Comparison of ENCODE assay signal across 9 cellular contexts in the genomic region with DNA sequence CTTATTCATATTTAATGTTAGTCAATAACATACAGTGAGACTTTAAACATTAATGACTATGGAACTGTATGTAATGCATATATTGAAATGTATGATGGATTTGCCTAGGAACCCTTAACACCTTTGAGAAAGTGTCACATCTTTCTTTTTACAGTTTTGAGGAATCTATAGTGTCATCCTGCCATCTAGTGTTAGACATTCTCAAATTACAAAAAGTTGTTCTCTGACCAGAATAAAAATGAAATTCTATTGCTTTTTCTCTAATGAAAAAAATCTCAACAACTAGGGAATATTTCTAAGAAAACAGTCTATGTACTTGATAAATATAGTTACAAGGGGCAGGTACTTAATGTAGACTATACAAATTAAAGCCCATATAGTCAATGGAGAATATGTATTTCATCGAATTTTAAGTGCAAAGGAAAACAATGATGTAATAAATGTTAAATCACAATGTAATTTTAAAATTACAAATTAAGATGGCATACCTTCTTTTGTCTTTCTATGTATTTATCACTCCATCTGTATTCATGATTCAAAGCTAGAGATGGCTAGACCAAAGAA. TPM values are rescaled to one million over a fixed set of nuclear protein-coding genes. Genes with fewer than 3 reads are reported as not detected.
DNase-seq lines count a peak whose midpoint lies in the region; ATAC-seq and TF ChIP-seq lines count a peak whose summit lies in the region.
"Had no signal": no experiment of that assay in that cellular context is flagged by ENCODE, and none has a peak within 500 bp of the region (broad histone marks: within the 10 kb centered on the region; RNA-seq: fewer than 3 reads in every experiment).

No MANE protein-coding gene starts in this region.

- peak; percentile 90 for TF ChIP-seq RAD21 in neural cell (conservative IDR thresholded peaks at IDR 0.05)

- CTCF ChIA-PET in activated CD4-positive, alpha-beta T cell treated with anti-CD3 and anti-CD28 coated beads, Interleukin-2, amount 10 ng/mL, durations not matched to agents 7 days and 5 days (lab: Charles Lee), result no interaction called here

- in situ Hi-C loops in brain microvascular endothelial cell (cut with HindIII; ENCODE audit: low pct_ligation_motif_present, low sequenced_read_pairs), result loop anchor here (25.0 kb wide), 1 partner anchor 591 kb away; no protein-coding TSS in a partner anchor

- no peak overlapping the region for H3K4me3 Mint-ChIP-seq in activated CD4-positive, alpha-beta T cell treated with anti-CD3 and anti-CD28 coated beads, Interleukin-2, amount 10 ng/mL, durations not matched to agents 7 days and 5 days

- H3K9ac ChIP-seq in neural cell (ENCODE audit: low read length), result no peak overlapping the region

- H3K4me2 ChIP-seq in neural cell (ENCODE audit: low read length), result no peak overlapping the region

- H3K9me3 ChIP-seq in neural cell (ENCODE audit: low read length) (no peaks in the 10 kb centered on the region), stomach (no peaks in the 10 kb centered on the region)

- H3K9me2 ChIP-seq in neural cell (ENCODE audit: insufficient read depth, low read length), result no peaks in the 10 kb centered on the region

- H3K4me1 ChIP-seq in stomach, result peaks cover 0 to 2% (median 0%) of the 10 kb centered on the region in 4 donors

- no peaks in the 10 kb centered on the region for H3F3A ChIP-seq in neural cell (ENCODE audit: insufficient read depth, low read length, poor library complexity, severe bottlenecking)

- H3K27me3 Mint-ChIP-seq in activated CD4-positive, alpha-beta T cell treated with anti-CD3 and anti-CD28 coated beads, Interleukin-2, amount 10 ng/mL, durations not matched to agents 7 days and 5 days, result no peaks in the 10 kb centered on the region

- H3K27me3 ChIP-seq in brain microvascular endothelial cell (replicated peaks) (no peaks in the 10 kb centered on the region), neural cell (ENCODE audit: insufficient read depth, low read depth, low read length) (no peaks in the 10 kb centered on the region), stomach (no peaks in the 10 kb centered on the region)

- H3K79me2 ChIP-seq in neural cell (replicated peaks; ENCODE audit: insufficient read depth, low read length), result no peaks in the 10 kb centered on the region

- H3K27ac Mint-ChIP-seq in activated CD4-positive, alpha-beta T cell treated with anti-CD3 and anti-CD28 coated beads, Interleukin-2, amount 10 ng/mL, durations not matched to agents 7 days and 5 days, result no peak overlapping the region

- TF ChIP-seq EP300 in neural cell (conservative IDR thresholded peaks at IDR 0.05; ENCODE audit: poor library complexity, severe bottlenecking) (no peak), stomach (IDR thresholded peaks at IDR 0.05) (no peak)

- intact Hi-C loops in stomach (cut with DNase I; ENCODE audit: low total_unique reads), result loop anchor here (5.0 kb wide), 1 partner anchor 591 kb away; no protein-coding TSS in a partner anchor

- WGBS in stomach, 5 donors, result 75 to 92% (median 83%) methylated on average over 1 of the region's 1 CpG

- peak; percentile 8 for DNase-seq in GDM1 (lab: John Stamatoyannopoulos, UW)
- DNase-seq in NB4 (ENCODE audit: low read depth), result peak; percentile 33
- no peak for DNase-seq in brain microvascular endothelial cell
- no peak for DNase-seq in stimulated activated naive CD8-positive, alpha-beta T cell treated with anti-CD3 and anti-CD28 coated beads, Interleukin-15, Interleukin-2, amounts not matched to agents 100 U/mL and 50 U/mL, for 24 hours
- DNase-seq in stomach, result no peak
- no peak for DNase-seq in activated CD4-positive, alpha-beta T cell treated with anti-CD3 and anti-CD28 coated beads, Interleukin-2, amount 10 ng/mL, durations not matched to agents 7 days and 5 days

- H3K27ac ChIP-seq in brain microvascular endothelial cell (no peak overlapping the region), neural cell (ENCODE audit: low read length) (no peak overlapping the region), stomach (no peak overlapping the region)

- no peaks in the 10 kb centered on the region for H3K9me3 Mint-ChIP-seq in activated CD4-positive, alpha-beta T cell treated with anti-CD3 and anti-CD28 coated beads, Interleukin-2, amount 10 ng/mL, durations not matched to agents 7 days and 5 days

- no peak overlapping the region for H3K4me3 ChIP-seq in NB4 (ENCODE audit: low read depth, low read length)
- H3K4me3 ChIP-seq in brain microvascular endothelial cell (ENCODE audit: low read depth, low read length), result no peak overlapping the region
- no peak overlapping the region for H3K4me3 ChIP-seq in neural cell (ENCODE audit: low read length)
- no peak overlapping the region for H3K4me3 ChIP-seq in stomach
- H3K4me3 ChIP-seq: lung had no signal

- POLR2A ChIA-PET in activated CD4-positive, alpha-beta T cell treated with anti-CD3 and anti-CD28 coated beads, Interleukin-2, amount 10 ng/mL, durations not matched to agents 7 days and 5 days (lab: Charles Lee), result no interaction called here

- ATAC-seq in stimulated activated naive CD8-positive, alpha-beta T cell treated with anti-CD3 and anti-CD28 coated beads, Interleukin-15, Interleukin-2, amounts not matched to agents 100 U/mL and 50 U/mL, for 24 hours, result no peak
- ATAC-seq in HG02973 (IDR thresholded peaks at IDR 0.05; ENCODE audit: unreplicated experiment), result no peak

- TF ChIP-seq POLR2A in NB4 (IDR thresholded peaks at IDR 0.05; ENCODE audit: extremely low read depth, insufficient read length) (no peak), stomach (IDR thresholded peaks at IDR 0.05) (no peak)

- H2AFZ ChIP-seq in neural cell (ENCODE audit: low read depth, low read length), result no peak overlapping the region

- no peaks in the 10 kb centered on the region for H3K36me3 Mint-ChIP-seq in activated CD4-positive, alpha-beta T cell treated with anti-CD3 and anti-CD28 coated beads, Interleukin-2, amount 10 ng/mL, durations not matched to agents 7 days and 5 days (ENCODE audit: low read depth)

- no peaks in the 10 kb centered on the region for H3K36me3 ChIP-seq in brain microvascular endothelial cell (replicated peaks)
- H3K36me3 ChIP-seq in neural cell (ENCODE audit: insufficient read depth, low read length), result no peaks in the 10 kb centered on the region
- no peaks in the 10 kb centered on the region for H3K36me3 ChIP-seq in stomach

- TF ChIP-seq CTCF in NB4 (IDR thresholded peaks at IDR 0.05; ENCODE audit: low read depth, low read length) (no peak), brain microvascular endothelial cell (IDR thresholded peaks at IDR 0.05; ENCODE audit: low read depth, low read length, missing control alignments) (peak; percentile 8), neural cell (IDR thresholded peaks at IDR 0.05; ENCODE audit: poor library complexity, severe bottlenecking) (peak; percentile 81), stomach (IDR thresholded peaks at IDR 0.05) (peak in 3 of 7 experiments; percentile 4 to 17 (median 10))

- no peaks in the 10 kb centered on the region for H4K20me1 ChIP-seq in neural cell (ENCODE audit: insufficient read depth)

- peaks cover 6% of the 10 kb centered on the region for H3K4me1 Mint-ChIP-seq in activated CD4-positive, alpha-beta T cell treated with anti-CD3 and anti-CD28 coated beads, Interleukin-2, amount 10 ng/mL, durations not matched to agents 7 days and 5 days

TF ChIP-seq in neural cell, 6 proteins besides CTCF, POLR2A, EP300 and RAD21:
- TF ChIP-seq EZH2 (IDR thresholded peaks at IDR 0.05; ENCODE audit: borderline replicate concordance, insufficient read depth, low read length, poor library complexity, severe bottlenecking) (no peak), SMC3 (conservative IDR thresholded peaks at IDR 0.05; ENCODE audit: poor library complexity) (peak; percentile 94)

RNA-seq across cellular contexts. Expression of gene CALCRL, which starts 5.1 kb away (rescaled TPM):
- polyA plus RNA-seq in neural cell (0.14 and 0.95 TPM in 2 replicates), stomach (1 to 10 TPM; 1.6 to 2.6 (median 2.0) TPM)
- 1.5 and 2.0 TPM in 2 replicates for polyA minus RNA-seq in neural cell
- total RNA-seq in stomach, result 10 to 100 TPM in 2 of 5 donors, 1 to 10 TPM in 3; 2.3 to 88.3 (median 5.3) TPM
- total RNA-seq in activated CD4-positive, alpha-beta T cell treated with anti-CD3 and anti-CD28 coated beads, Interleukin-2, amount 10 ng/mL, durations not matched to agents 7 days and 5 days, result 1 to 10 TPM in 1 of 2 experiments, under 1 TPM in 1; 0.67 to 1.3 TPM

Comparison
In these comparisons a context has a peak if more than half of its experiments do, and no peak if none do; other contexts are left out.
1. DNase-seq: peak in GDM1 (single experiment) and NB4 (single experiment); none in brain microvascular endothelial cell (single experiment), stimulated activated naive CD8-positive, alpha-beta T cell treated with anti-CD3 and anti-CD28 coated beads, Interleukin-15, Interleukin-2, amounts not matched to agents 100 U/mL and 50 U/mL, for 24 hours (single experiment), stomach (single experiment) and activated CD4-positive, alpha-beta T cell treated with anti-CD3 and anti-CD28 coated beads, Interleukin-2, amount 10 ng/mL, durations not matched to agents 7 days and 5 days (single experiment).